ENCODE assay signal across 8 cellular contexts in the genomic region with DNA sequence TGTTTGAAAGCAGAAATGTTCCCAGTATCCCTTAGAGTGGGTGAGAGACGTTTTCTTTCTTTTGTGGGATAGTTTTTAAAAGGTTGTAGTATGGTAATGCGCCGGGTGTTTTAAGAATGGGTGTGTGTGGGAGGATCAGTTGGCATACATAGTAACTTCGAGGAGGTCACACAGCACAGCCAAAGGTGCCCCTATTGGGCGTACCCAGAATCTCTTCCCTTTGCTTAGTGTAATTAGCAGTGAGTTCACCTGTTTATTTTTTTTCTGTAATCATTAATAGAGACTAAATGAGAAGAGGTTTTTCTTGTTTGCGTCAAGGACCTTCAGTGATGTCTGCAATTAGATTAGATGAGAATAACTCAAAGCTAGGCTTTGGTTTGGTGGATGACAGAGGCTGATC. TPM values are rescaled to one million over a fixed set of nuclear protein-coding genes. Genes with fewer than 3 reads are reported as not detected.
DNase-seq lines count a peak whose midpoint lies in the region; ATAC-seq and TF ChIP-seq lines count a peak whose summit lies in the region.

No MANE protein-coding gene starts in this region.

- ATAC-seq in GM19328 (IDR thresholded peaks at IDR 0.05; ENCODE audit: unreplicated experiment) = no peak

- DNase-seq in G401 (ENCODE audit: low spot score) (peak; percentile 31), pons (ENCODE audit: low spot score) (peak; percentile 9), NCI-H1048 (lab: John Stamatoyannopoulos, UW) (no peak), T-helper 9 cell (no peak), SK-N-DZ (ENCODE audit: low spot score) (no peak)

- H3K4me2 ChIP-seq in Loucy (ENCODE audit: low read depth, low read length, poor library complexity, severe bottlenecking) = peak overlapping the region; percentile 99

- peak; percentile 38; the same call in 1 of the 2 replicates for TF ChIP-seq CTCF in Loucy (conservative IDR thresholded peaks at IDR 0.05; ENCODE audit: low read length)

- in situ Hi-C loops in G401 (cut with HindIII; ENCODE audit: low sequenced_read_pairs) = no loop called here

- H3K9ac ChIP-seq in Loucy (ENCODE audit: low read depth, low read length, poor library complexity, severe bottlenecking) = peak overlapping the region; percentile 70

- no peak overlapping the region for H3K27ac ChIP-seq in ectodermal cell (ENCODE audit: insufficient read depth, low read depth, low read length, poor library complexity, severe bottlenecking)

- H3K27me3 ChIP-seq in Loucy (ENCODE audit: insufficient read depth, low read length, poor library complexity, severe bottlenecking) = no peaks in the 10 kb centered on the region
- H3K27me3 ChIP-seq in ectodermal cell (ENCODE audit: control insufficient read depth, insufficient read depth, low read length, poor library complexity, severe bottlenecking) = peaks cover 3% of the 10 kb centered on the region

- H3K4me3 ChIP-seq in Loucy (ENCODE audit: low read length, poor library complexity, severe bottlenecking) (peak overlapping the region; percentile 85), ectodermal cell (ENCODE audit: insufficient read depth, low read depth, low read length) (peak overlapping the region; percentile 91)

- H3K9me3 ChIP-seq in Loucy (ENCODE audit: insufficient read depth, low read depth, low read length) = no peaks in the 10 kb centered on the region
- H3K9me3 ChIP-seq in ectodermal cell (ENCODE audit: control insufficient read depth, low read length) = no peaks in the 10 kb centered on the region

- H3K36me3 ChIP-seq in Loucy (ENCODE audit: insufficient read depth, low read length) = no peaks in the 10 kb centered on the region
- H3K36me3 ChIP-seq in ectodermal cell (ENCODE audit: control insufficient read depth, insufficient read depth, low read length) = no peaks in the 10 kb centered on the region

- no peaks in the 10 kb centered on the region for H3K9me2 ChIP-seq in Loucy (replicated peaks; ENCODE audit: low read depth, low read length)

- WGBS in ectodermal cell, 2 experiments = 14 to 24% methylated on average over 6 of the region's 6 CpGs

- H2AFZ ChIP-seq in Loucy (ENCODE audit: low read length) = peak overlapping the region; percentile 90

- H3F3A ChIP-seq in Loucy (ENCODE audit: low read depth) = no peaks in the 10 kb centered on the region

- H3K4me1 ChIP-seq in Loucy (ENCODE audit: insufficient read depth, low read length, poor library complexity, severe bottlenecking) (peaks cover 54% of the 10 kb centered on the region), ectodermal cell (ENCODE audit: control insufficient read depth, insufficient read depth, low read length) (peaks cover 18% of the 10 kb centered on the region)

- H3K79me2 ChIP-seq in Loucy (ENCODE audit: insufficient read depth, low read length) = peaks cover 63% of the 10 kb centered on the region

- H4K20me1 ChIP-seq in Loucy (ENCODE audit: insufficient read depth, low read length, poor library complexity, severe bottlenecking) = peaks cover 13% of the 10 kb centered on the region

RNA-seq across cellular contexts. Expression of a gene that starts 1.5 kb away (rescaled TPM):
- 13.7 and 21.5 TPM in 2 replicates for total RNA-seq in G401 (2014; rRNA removed; shearing (Covaris generic))
- 44.7 TPM for polyA plus RNA-seq in ectodermal cell (2013, experiment 1 of 4)
- 51.3 TPM for polyA plus RNA-seq in ectodermal cell (2013, experiment 2 of 4)
- 36.0 TPM for polyA plus RNA-seq in ectodermal cell (2013, experiment 3 of 4)
- polyA plus RNA-seq in ectodermal cell (2013, experiment 4 of 4) = 39.7 TPM
- polyA plus RNA-seq in SK-N-DZ (2014; cell fraction: cytosol; rRNA removed) = 29.5 and 30.9 TPM in 2 replicates
- 24.5 and 29.2 TPM in 2 replicates for polyA plus RNA-seq in SK-N-DZ (2014; cell fraction: nucleus; rRNA removed)

RNA-seq across cellular contexts. Expression of a gene that starts 3.2 kb away (rescaled TPM):
- total RNA-seq in G401 (2014; rRNA removed; shearing (Covaris generic)) = 5.9 and 13.1 TPM in 2 replicates
- 4.8 TPM for polyA plus RNA-seq in ectodermal cell (2013, experiment 1 of 4)
- 4.6 TPM for polyA plus RNA-seq in ectodermal cell (2013, experiment 2 of 4)
- 6.0 TPM for polyA plus RNA-seq in ectodermal cell (2013, experiment 3 of 4)
- 5.3 TPM for polyA plus RNA-seq in ectodermal cell (2013, experiment 4 of 4)
- polyA plus RNA-seq in SK-N-DZ (2014; cell fraction: cytosol; rRNA removed) = 8.3 and 10.1 TPM in 2 replicates
- 2.7 and 3.4 TPM in 2 replicates for polyA plus RNA-seq in SK-N-DZ (2014; cell fraction: nucleus; rRNA removed)

RNA-seq across cellular contexts. Expression of a gene that starts 40.1 kb away (rescaled TPM):
- 77.4 and 101 TPM in 2 replicates for total RNA-seq in G401 (2014; rRNA removed; shearing (Covaris generic))
- polyA plus RNA-seq in ectodermal cell (2013, experiment 1 of 4) = 88.2 TPM
- 106 TPM for polyA plus RNA-seq in ectodermal cell (2013, experiment 2 of 4)
- polyA plus RNA-seq in ectodermal cell (2013, experiment 3 of 4) = 65.7 TPM
- polyA plus RNA-seq in ectodermal cell (2013, experiment 4 of 4) = 77.0 TPM
- polyA plus RNA-seq in SK-N-DZ (2014; cell fraction: cytosol; rRNA removed) = 75.0 and 91.1 TPM in 2 replicates
- polyA plus RNA-seq in SK-N-DZ (2014; cell fraction: nucleus; rRNA removed) = 45.7 and 50.0 TPM in 2 replicates

Comparison
In these comparisons a context has a peak if more than half of its experiments do, and no peak if none do; other contexts are left out.
1. DNase-seq: peak in G401 (single experiment) and pons (single experiment); none in NCI-H1048 (single experiment), T-helper 9 cell (single experiment) and SK-N-DZ (single experiment).